15 cellular contexts compared by ENCODE assay signal in genomic region chr2:98500561-98500960, GRCh38. TPM values are rescaled to one million over a fixed set of nuclear protein-coding genes. Genes with fewer than 3 reads are reported as not detected.
DNase-seq lines count a peak whose midpoint lies in the region; ATAC-seq and TF ChIP-seq lines count a peak whose summit lies in the region.
"Had no signal": no experiment of that assay in that cellular context is flagged by ENCODE, and none has a peak within 500 bp of the region (broad histone marks: within the 10 kb centered on the region; RNA-seq: fewer than 3 reads in every experiment).

No MANE protein-coding gene starts in this region.

- no CpG with 5 or more reads among the region's 1 CpG for WGBS in trophoblast cell (ENCODE audit: extremely low coverage, insufficient coverage, insufficient read length)

- intact Hi-C loops in PC-3 (cut with micrococcal nuclease) = no loop called here

- H3K36me3 ChIP-seq in PC-3 (ENCODE audit: low read depth, low read length) = peaks cover 4% of the 10 kb centered on the region; the same call in 1 of the 2 replicates
- no peaks in the 10 kb centered on the region for H3K36me3 ChIP-seq in trophoblast cell (ENCODE audit: control insufficient read depth in 1 of 2, insufficient read depth in 2 of 2, low read length in 2 of 2)
- no peaks in the 10 kb centered on the region for H3K36me3 ChIP-seq in Karpas-422 (ENCODE audit: insufficient read depth, low read length)
- H3K36me3 ChIP-seq: Peyer's patch had no signal

- H3K18ac ChIP-seq in trophoblast cell (ENCODE audit: low read length) = no peak overlapping the region

- H3K23ac ChIP-seq in trophoblast cell (ENCODE audit: low read length) = no peak overlapping the region

- H3K27me3 ChIP-seq in PC-3 (ENCODE audit: low read length) (no peaks in the 10 kb centered on the region), trophoblast cell (ENCODE audit: insufficient read depth, low read length) (no peaks in the 10 kb centered on the region), Karpas-422 (ENCODE audit: low read length) (no peaks in the 10 kb centered on the region)
- H3K27me3 ChIP-seq: Peyer's patch had no signal

- H3K4me3 ChIP-seq in PC-3 (ENCODE audit: low read length) (no peak overlapping the region), trophoblast cell (ENCODE audit: low read depth, low read length) (no peak overlapping the region), Karpas-422 (ENCODE audit: low read length) (no peak overlapping the region)
- H3K4me3 ChIP-seq: Peyer's patch had no signal

- H3K14ac ChIP-seq in trophoblast cell (ENCODE audit: low read length) = no peak overlapping the region

- H3K36me3 Mint-ChIP-seq in activated CD8-positive, alpha-beta memory T cell treated with anti-CD3 and anti-CD28 coated beads, Interleukin-2, amount 10 ng/mL, durations not matched to agents 7 days and 5 days = peaks cover 55% of the 10 kb centered on the region

- H3K9me3 Mint-ChIP-seq in activated CD8-positive, alpha-beta memory T cell treated with anti-CD3 and anti-CD28 coated beads, Interleukin-2, amount 10 ng/mL, durations not matched to agents 7 days and 5 days (ENCODE audit: low read depth) = peaks cover 7% of the 10 kb centered on the region

- H4K20me1 ChIP-seq in PC-3 (ENCODE audit: low read length) (no peaks in the 10 kb centered on the region), Karpas-422 (ENCODE audit: insufficient read depth, low read depth, low read length) (peaks cover 15% of the 10 kb centered on the region; the same call in 1 of the 2 replicates)

- H3F3A ChIP-seq in PC-3 (ENCODE audit: low read length, unreplicated experiment) = no peaks in the 10 kb centered on the region

- peaks cover 9% of the 10 kb centered on the region; the same call in 1 of the 2 replicates for H3K79me2 ChIP-seq in PC-3 (ENCODE audit: low read length)
- peaks cover 2% of the 10 kb centered on the region for H3K79me2 ChIP-seq in trophoblast cell (ENCODE audit: control insufficient read depth, insufficient read depth, low read length, poor library complexity)
- no peaks in the 10 kb centered on the region for H3K79me2 ChIP-seq in Karpas-422 (ENCODE audit: low read length)

- H3K9ac ChIP-seq in PC-3 (ENCODE audit: low read length) (no peak overlapping the region), trophoblast cell (ENCODE audit: low read length) (no peak overlapping the region), Karpas-422 (ENCODE audit: low read length) (no peak overlapping the region)

- ATAC-seq in activated CD8-positive, alpha-beta memory T cell treated with anti-CD3 and anti-CD28 coated beads, Interleukin-2, amount 10 ng/mL, durations not matched to agents 7 days and 5 days = no peak
- ATAC-seq in PC-3 = no peak

- BruUV-seq in PC-3 (replicated peaks; lab: Mats Ljungman, UMichigan) = no TSS peak

- no peaks in the 10 kb centered on the region for H3K27me3 Mint-ChIP-seq in activated CD8-positive, alpha-beta memory T cell treated with anti-CD3 and anti-CD28 coated beads, Interleukin-2, amount 10 ng/mL, durations not matched to agents 7 days and 5 days

- H2BK5ac ChIP-seq in trophoblast cell (ENCODE audit: low read depth, low read length, poor library complexity) = no peak overlapping the region

- H3K4me1 ChIP-seq in PC-3 (ENCODE audit: insufficient read depth, low read length) (peaks cover 10% of the 10 kb centered on the region), trophoblast cell (ENCODE audit: control insufficient read depth in 1 of 2, insufficient read depth in 2 of 2, low read length in 2 of 2) (peaks cover 25 to 31% of the 10 kb centered on the region in 2 experiments), Karpas-422 (ENCODE audit: low read length) (peaks cover 5% of the 10 kb centered on the region)

- no peak overlapping the region for H2AK5ac ChIP-seq in trophoblast cell (ENCODE audit: low read length)

- peak overlapping the region; percentile 13 for H2BK120ac ChIP-seq in trophoblast cell (ENCODE audit: insufficient read depth, low read length, poor library complexity)

- H4K8ac ChIP-seq in trophoblast cell (ENCODE audit: low read depth, low read length) = no peak overlapping the region

- POLR2A ChIA-PET in PC-3 (lab: Charles Lee; ENCODE audit: unreplicated experiment) = no interaction called here

- peaks cover 39% of the 10 kb centered on the region for H3K4me1 Mint-ChIP-seq in activated CD8-positive, alpha-beta memory T cell treated with anti-CD3 and anti-CD28 coated beads, Interleukin-2, amount 10 ng/mL, durations not matched to agents 7 days and 5 days

- H2AFZ ChIP-seq in PC-3 (ENCODE audit: low read length) (no peak overlapping the region), trophoblast cell (ENCODE audit: insufficient read depth, low read length, poor library complexity) (no peak overlapping the region), Karpas-422 (ENCODE audit: low read length) (no peak overlapping the region)

- peaks cover 15% of the 10 kb centered on the region for H3K79me1 ChIP-seq in trophoblast cell (ENCODE audit: low read length)

- H3K27ac ChIP-seq in PC-3 (ENCODE audit: low read length) (no peak overlapping the region), trophoblast cell (ENCODE audit: low read depth, low read length) (peak overlapping the region; percentile 86), Karpas-422 (ENCODE audit: low read length) (no peak overlapping the region)
- H3K27ac ChIP-seq: Peyer's patch had no signal

- H4K12ac ChIP-seq in trophoblast cell (ENCODE audit: low read depth, low read length) = no peak overlapping the region

- H3K27ac Mint-ChIP-seq in activated CD8-positive, alpha-beta memory T cell treated with anti-CD3 and anti-CD28 coated beads, Interleukin-2, amount 10 ng/mL, durations not matched to agents 7 days and 5 days = no peak overlapping the region

- no peaks in the 10 kb centered on the region for H3K9me3 ChIP-seq in PC-3 (ENCODE audit: low read length)
- H3K9me3 ChIP-seq in trophoblast cell (ENCODE audit: insufficient read depth, low read depth, low read length) = peaks cover 5% of the 10 kb centered on the region
- no peaks in the 10 kb centered on the region; the same call in 1 of the 2 replicates for H3K9me3 ChIP-seq in Karpas-422 (ENCODE audit: low read length)

- H3K9me2 ChIP-seq in PC-3 (replicated peaks; ENCODE audit: low read length) (no peaks in the 10 kb centered on the region), Karpas-422 (replicated peaks; ENCODE audit: insufficient read depth, low read length) (no peaks in the 10 kb centered on the region)

- peak overlapping the region; percentile 16 for H2BK12ac ChIP-seq in trophoblast cell (ENCODE audit: low read length)

- peak overlapping the region; percentile 29 for H4K91ac ChIP-seq in trophoblast cell (ENCODE audit: low read depth, low read length)

- peak; percentile 19 for DNase-seq in activated CD8-positive, alpha-beta memory T cell treated with anti-CD3 and anti-CD28 coated beads for 24 hours
- no peak for DNase-seq in activated CD8-positive, alpha-beta memory T cell treated with anti-CD3 and anti-CD28 coated beads, Interleukin-2, amount 10 ng/mL, durations not matched to agents 7 days and 5 days
- DNase-seq in PC-3 (peak; percentile 10), islet precursor cell (peak; percentile 54), trophoblast cell (peak; percentile 80 to 94), GM19238 (ENCODE audit: insufficient read length, low spot score) (no peak), Karpas-422 (no peak), NCI-H128 (lab: John Stamatoyannopoulos, UW; ENCODE audit: unreplicated experiment) (no peak)
- DNase-seq: C1 segment of cervical spinal cord, HCEC 1CT, NCI-H1092, NCI-H1694 treated with DMSO at 0.1 percent for 48 hours, NCI-H446, Right ventricle myocardium superior had no signal

- H3K4me2 ChIP-seq in PC-3 (ENCODE audit: low read length) = no peak overlapping the region
- H3K4me2 ChIP-seq in trophoblast cell (ENCODE audit: low read length) = peak overlapping the region; percentile 43
- no peak overlapping the region for H3K4me2 ChIP-seq in Karpas-422 (ENCODE audit: low read depth, low read length, poor library complexity, severe bottlenecking)

- H3K4me3 Mint-ChIP-seq in activated CD8-positive, alpha-beta memory T cell treated with anti-CD3 and anti-CD28 coated beads, Interleukin-2, amount 10 ng/mL, durations not matched to agents 7 days and 5 days = no peak overlapping the region

- no peak for TF ChIP-seq CTCF in PC-3 (conservative IDR thresholded peaks at IDR 0.05; ENCODE audit: low read depth, low read length)

- CTCF ChIA-PET in activated CD8-positive, alpha-beta memory T cell treated with anti-CD3 and anti-CD28 coated beads, Interleukin-2, amount 10 ng/mL, durations not matched to agents 7 days and 5 days (lab: Charles Lee) = no interaction called here
- CTCF ChIA-PET in PC-3 (lab: Charles Lee) = no interaction called here

- no peak overlapping the region for H3K4ac ChIP-seq in trophoblast cell (ENCODE audit: low read depth, low read length)

RNA-seq across cellular contexts. Expression of gene INPP4A, which starts 55.9 kb away (rescaled TPM):
- 100 to 1,000 TPM; 144 to 229 TPM for total RNA-seq in activated CD8-positive, alpha-beta memory T cell treated with anti-CD3 and anti-CD28 coated beads, Interleukin-2, amount 10 ng/mL, durations not matched to agents 7 days and 5 days
- 23.4 and 28.6 TPM in 2 replicates for total RNA-seq in PC-3 (2014; rRNA removed)
- polyA plus RNA-seq in trophoblast cell (2013) = 16.3 TPM in 2 replicates
- 5.3 and 7.9 TPM in 2 replicates for total RNA-seq in Karpas-422 (2014; rRNA removed; shearing (Covaris generic); ENCODE audit: low replicate concordance)

Comparison
In these comparisons a context has a peak if more than half of its experiments do, and no peak if none do; other contexts are left out.
1. DNase-seq: peak in activated CD8-positive, alpha-beta memory T cell treated with anti-CD3 and anti-CD28 coated beads for 24 hours (single experiment), PC-3 (single experiment), islet precursor cell (single experiment) and trophoblast cell (2 of 2); none in activated CD8-positive, alpha-beta memory T cell treated with anti-CD3 and anti-CD28 coated beads, Interleukin-2, amount 10 ng/mL, durations not matched to agents 7 days and 5 days (single experiment), GM19238 (single experiment), Karpas-422 (single experiment) and NCI-H128 (single experiment).